Comparison of ENCODE assay signal across 1 cellular context in genomic region chr18:50696929-50697328, GRCh38.
TF ChIP-seq lines count a peak whose summit lies in the region.

No MANE protein-coding gene starts in this region.

TF ChIP-seq in GM23338, 12 proteins besides CTCF, POLR2A, EP300 and RAD21 (continued from another document):
- no peak for TF ChIP-seq REST (IDR thresholded peaks at IDR 0.05; ENCODE audit: unreplicated experiment)
- TF ChIP-seq ZNF114 (CRISPR knock-in tag; IDR thresholded peaks at IDR 0.05): no peak
- TF ChIP-seq ETS1 (IDR thresholded peaks at IDR 0.05): no peak
- no peak for TF ChIP-seq STAT1 (IDR thresholded peaks at IDR 0.05; ENCODE audit: unreplicated experiment)
- no peak for TF ChIP-seq POLR2AphosphoS5 (IDR thresholded peaks at IDR 0.05; ENCODE audit: low read depth)
